ENCODE assay signal across 24 cellular contexts in the genomic region with DNA sequence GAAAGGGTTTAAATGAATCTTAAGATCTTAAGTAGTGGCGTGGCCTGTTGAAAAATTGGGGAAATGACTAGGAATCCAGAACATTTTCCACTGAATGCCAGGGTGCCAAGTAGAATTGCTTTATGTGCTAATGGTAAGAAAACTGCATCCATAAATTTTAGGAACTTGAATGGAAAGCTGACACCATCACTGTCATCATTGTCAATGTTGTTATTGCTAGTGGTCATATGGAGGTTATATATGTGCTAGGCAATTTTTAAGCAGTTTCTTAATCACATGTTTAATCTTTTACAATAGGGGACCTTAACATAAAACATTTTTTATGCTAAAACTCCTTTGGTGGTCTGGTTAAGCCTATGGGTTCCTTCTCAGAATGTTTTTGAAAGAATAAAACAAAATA. TPM values are rescaled to one million over a fixed set of nuclear protein-coding genes. Genes with fewer than 3 reads are reported as not detected.
A peak's percentile ranks its signal among the peaks of the same experiment; 100 is the strongest.
DNase-seq lines count a peak whose midpoint lies in the region; ATAC-seq and TF ChIP-seq lines count a peak whose summit lies in the region.
"Had no signal": no experiment of that assay in that cellular context is flagged by ENCODE, and none has a peak within 500 bp of the region (broad histone marks: within the 10 kb centered on the region; RNA-seq: fewer than 3 reads in every experiment).

No MANE protein-coding gene starts in this region.

- H3K36me3 Mint-ChIP-seq in GM23338 (ENCODE audit: low read depth) (peaks cover 20% of the 10 kb centered on the region; the same call in 2 of the 3 replicates), neural progenitor cell (peaks cover 6% of the 10 kb centered on the region), Caco-2 (ENCODE audit: insufficient read depth, unreplicated experiment) (peaks cover 26% of the 10 kb centered on the region)
- H3K36me3 Mint-ChIP-seq in activated T-helper 17 cell treated with anti-CD3 and anti-CD28 coated beads, Interleukin-2, amount 50 U/mL, for 72 hours (ENCODE audit: low read depth), result peaks cover 6% of the 10 kb centered on the region

- no peak for DNase-seq in GM23338 (ENCODE audit: low spot score)
- no peak for DNase-seq in HEK293T (ENCODE audit: extremely low spot score)
- no peak for DNase-seq in neural progenitor cell (ENCODE audit: low spot score)
- DNase-seq in foreskin keratinocyte, result no peak
- DNase-seq in Caco-2, result no peak
- DNase-seq in Peyer's patch, result no peak
- no peak for DNase-seq in dermis blood vessel endothelial cell
- DNase-seq: C1 segment of cervical spinal cord; CD8-positive, alpha-beta T cell; DMS79 treated with DMSO at 0.1 percent for 48 hours; GF-D8; GM23248; MG63; NCI-H1105 treated with DMSO at 0.1 percent for 48 hours; NCI-H146; NCI-H1930; NCI-H2107; NCI-H446; NCI-H524 treated with DMSO at 0.1 percent for 48 hours; NCI-H774; SK-N-SH had no signal

- intact Hi-C loops in Caco-2 (cut with micrococcal nuclease; ENCODE audit: unreplicated experiment), result no loop called here

- H3K4me3 Mint-ChIP-seq in GM23338 (peak overlapping the region; percentile 23; the same call in 2 of the 3 replicates), neural progenitor cell (no peak overlapping the region), Caco-2 (ENCODE audit: unreplicated experiment) (no peak overlapping the region)
- no peak overlapping the region for H3K4me3 Mint-ChIP-seq in activated T-helper 17 cell treated with anti-CD3 and anti-CD28 coated beads, Interleukin-2, amount 50 U/mL, for 72 hours

- no peak overlapping the region for H3K9ac ChIP-seq in neural progenitor cell
- H3K9ac ChIP-seq: GM23248, SK-N-SH had no signal

- no peaks in the 10 kb centered on the region for H3K9me3 ChIP-seq in neural progenitor cell (ENCODE audit: low read depth)
- no peaks in the 10 kb centered on the region for H3K9me3 ChIP-seq in Caco-2
- no peaks in the 10 kb centered on the region for H3K9me3 ChIP-seq in Peyer's patch
- H3K9me3 ChIP-seq: MG63, SK-N-SH had no signal

- H3K27ac ChIP-seq in GM23338 (ENCODE audit: low read depth), result no peak overlapping the region
- H3K27ac ChIP-seq in neural progenitor cell, result no peak overlapping the region
- no peak overlapping the region for H3K27ac ChIP-seq in foreskin keratinocyte
- H3K27ac ChIP-seq in Peyer's patch, result no peak overlapping the region
- H3K27ac ChIP-seq: GM23248 had no signal

- ATAC-seq in GM23338, result no peak
- ATAC-seq in activated T-helper 17 cell treated with anti-CD3 and anti-CD28 coated beads, Interleukin-2, amount 50 U/mL, for 72 hours (replicated peaks), result no peak
- no peak for ATAC-seq in foreskin keratinocyte
- ATAC-seq: CD8-positive, alpha-beta T cell; HCT116; K562 had no signal

- H3K4me3 ChIP-seq in GM23338, result no peak overlapping the region; the same call in 1 of the 2 replicates
- no peak overlapping the region for H3K4me3 ChIP-seq in neural progenitor cell
- no peak overlapping the region for H3K4me3 ChIP-seq in Caco-2 (ENCODE audit: low read depth, low read length)
- H3K4me3 ChIP-seq in Peyer's patch, result no peak overlapping the region
- H3K4me3 ChIP-seq: GM23248, K562, MG63 had no signal

- H3K4me2 ChIP-seq in GM23338, result peak overlapping the region; percentile 47
- peak overlapping the region; percentile 34 for H3K4me2 ChIP-seq in neural progenitor cell
- H3K4me2 ChIP-seq: SK-N-SH had no signal

- H3K27ac Mint-ChIP-seq in GM23338 (peak overlapping the region; percentile 58; the same call in 1 of the 2 replicates), neural progenitor cell (no peak overlapping the region), Caco-2 (ENCODE audit: unreplicated experiment) (no peak overlapping the region)
- H3K27ac Mint-ChIP-seq in activated T-helper 17 cell treated with anti-CD3 and anti-CD28 coated beads, Interleukin-2, amount 50 U/mL, for 72 hours, result peak overlapping the region; percentile 43
- H3K27ac Mint-ChIP-seq: CD8-positive, alpha-beta T cell had no signal

- H3K9me2 ChIP-seq in GM23338 (ENCODE audit: insufficient read depth), result no peaks in the 10 kb centered on the region
- H3K9me2 ChIP-seq: SK-N-SH had no signal

- H3K9me3 Mint-ChIP-seq in GM23338 (no peaks in the 10 kb centered on the region), neural progenitor cell (no peaks in the 10 kb centered on the region), Caco-2 (ENCODE audit: unreplicated experiment) (no peaks in the 10 kb centered on the region)
- no peaks in the 10 kb centered on the region for H3K9me3 Mint-ChIP-seq in activated T-helper 17 cell treated with anti-CD3 and anti-CD28 coated beads, Interleukin-2, amount 50 U/mL, for 72 hours
- H3K9me3 Mint-ChIP-seq: CD8-positive, alpha-beta T cell had no signal

- no peak overlapping the region for H2AFZ ChIP-seq in GM23338
- no peak overlapping the region for H2AFZ ChIP-seq in neural progenitor cell (replicated peaks)
- H2AFZ ChIP-seq: GM23248 had no signal

- POLR2A ChIA-PET in HEK293T (lab: Yijun Ruan, JAX), result interaction anchor here (1.1 to 1.6 kb wide), 2 partner anchors 12 to 13 kb away, joined by 4 to 5 read pairs; a partner anchor contains a TSS
- POLR2A ChIA-PET in Caco-2 (lab: Charles Lee), result no interaction called here

- H3K4me1 Mint-ChIP-seq in GM23338, result peaks cover 52% of the 10 kb centered on the region
- H3K4me1 Mint-ChIP-seq in activated T-helper 17 cell treated with anti-CD3 and anti-CD28 coated beads, Interleukin-2, amount 50 U/mL, for 72 hours, result peaks cover 25% of the 10 kb centered on the region
- peaks cover 17% of the 10 kb centered on the region for H3K4me1 Mint-ChIP-seq in neural progenitor cell
- no peaks in the 10 kb centered on the region for H3K4me1 Mint-ChIP-seq in Caco-2 (ENCODE audit: low read depth, unreplicated experiment)

- H3K4me1 ChIP-seq in GM23338 (ENCODE audit: insufficient read depth), result peaks cover 45% of the 10 kb centered on the region
- peaks cover 25% of the 10 kb centered on the region for H3K4me1 ChIP-seq in neural progenitor cell
- peaks cover 5% of the 10 kb centered on the region for H3K4me1 ChIP-seq in foreskin keratinocyte
- no peaks in the 10 kb centered on the region for H3K4me1 ChIP-seq in Caco-2
- H3K4me1 ChIP-seq in Peyer's patch, result no peaks in the 10 kb centered on the region

- no peak for TF ChIP-seq CTCF in GM23338 (conservative IDR thresholded peaks at IDR 0.05; ENCODE audit: low read depth in 2 of 2)
- TF ChIP-seq CTCF in neural progenitor cell (IDR thresholded peaks at IDR 0.05), result no peak
- TF ChIP-seq CTCF in foreskin keratinocyte (conservative IDR thresholded peaks at IDR 0.05), result no peak
- no peak for TF ChIP-seq CTCF in Caco-2 (IDR thresholded peaks at IDR 0.05; ENCODE audit: insufficient read depth in 1 of 2, low read depth in 1 of 2, low read length in 1 of 2, severe bottlenecking in 1 of 2, unreplicated experiment in 1 of 2)
- TF ChIP-seq CTCF in Peyer's patch (IDR thresholded peaks at IDR 0.05), result no peak

- H4K20me1 ChIP-seq in GM23338 (replicated peaks; ENCODE audit: insufficient read depth) (no peaks in the 10 kb centered on the region; the same call in 1 of the 2 replicates), neural progenitor cell (ENCODE audit: low read depth) (peaks cover 97% of the 10 kb centered on the region)

- TF ChIP-seq POLR2A in Peyer's patch (IDR thresholded peaks at IDR 0.05), result no peak

- peaks cover 4% of the 10 kb centered on the region; the same call in 1 of the 2 replicates for H3F3A ChIP-seq in GM23338 (replicated peaks; ENCODE audit: low read depth)
- no peaks in the 10 kb centered on the region for H3F3A ChIP-seq in neural progenitor cell (ENCODE audit: low read depth)

- H3K27me3 ChIP-seq in GM23338 (ENCODE audit: insufficient read depth), result no peaks in the 10 kb centered on the region
- no peaks in the 10 kb centered on the region for H3K27me3 ChIP-seq in neural progenitor cell
- H3K27me3 ChIP-seq in foreskin keratinocyte, result no peaks in the 10 kb centered on the region
- no peaks in the 10 kb centered on the region for H3K27me3 ChIP-seq in Caco-2 (replicated peaks; ENCODE audit: control insufficient read depth, insufficient read depth, low read length)
- H3K27me3 ChIP-seq in Peyer's patch, result no peaks in the 10 kb centered on the region
- H3K27me3 ChIP-seq: MG63 had no signal

- H3K36me3 ChIP-seq in GM23338 (ENCODE audit: insufficient read depth) (no peaks in the 10 kb centered on the region; the same call in 1 of the 2 replicates), neural progenitor cell (no peaks in the 10 kb centered on the region), Caco-2 (ENCODE audit: control insufficient read depth, insufficient read depth, low read length) (no peaks in the 10 kb centered on the region; the same call in 1 of the 2 replicates), Peyer's patch (no peaks in the 10 kb centered on the region)

- H3K27me3 Mint-ChIP-seq in GM23338 (ENCODE audit: insufficient read depth, low read depth, poor library complexity) (peaks cover 2% of the 10 kb centered on the region), neural progenitor cell (ENCODE audit: insufficient read depth, low read depth) (peaks cover 3% of the 10 kb centered on the region), Caco-2 (ENCODE audit: insufficient read depth, unreplicated experiment) (no peaks in the 10 kb centered on the region)
- no peaks in the 10 kb centered on the region for H3K27me3 Mint-ChIP-seq in activated T-helper 17 cell treated with anti-CD3 and anti-CD28 coated beads, Interleukin-2, amount 50 U/mL, for 72 hours

- H3K79me2 ChIP-seq in GM23338 (replicated peaks; ENCODE audit: insufficient read depth) (peaks cover 91% of the 10 kb centered on the region), neural progenitor cell (ENCODE audit: low read depth) (peaks cover 100% of the 10 kb centered on the region)

- BruUV-seq in Caco-2 (replicated peaks; lab: Mats Ljungman, UMichigan), result no TSS peak

- CTCF ChIA-PET in HEK293T (lab: Yijun Ruan, JAX) (interaction anchor here (0.9 kb wide), 1 partner anchor 14 kb away, joined by 3 read pairs; no protein-coding TSS in a partner anchor), Caco-2 (lab: Charles Lee) (no interaction called here)

RNA-seq across cellular contexts. Expression of a gene that starts 13.1 kb away (rescaled TPM):
- total RNA-seq in GM23338 (2014; rRNA removed; shearing (Covaris generic)), result 14.2 and 15.6 TPM in 2 replicates
- 11.1 and 12.9 TPM in 2 replicates for polyA plus RNA-seq in GM23338 (2016; fragmentation: Nextera tagmentation; extraction: Ambion mirVana)
- total RNA-seq in activated T-helper 17 cell treated with anti-CD3 and anti-CD28 coated beads, Interleukin-2, amount 50 U/mL, for 72 hours, result 10 to 100 TPM; 28.7 to 31.6 TPM
- 22.7 and 28.7 TPM in 2 replicates for total RNA-seq in neural progenitor cell (ENCODE audit: low replicate concordance)
- 25.6 and 31.5 TPM in 2 replicates for total RNA-seq in foreskin keratinocyte
- polyA plus RNA-seq in foreskin keratinocyte, result 24.6 and 28.2 TPM in 2 replicates
- total RNA-seq in Caco-2 (2022), result 30.4 and 33.9 TPM in 2 replicates
- 10 to 100 TPM in 3 of 4 donors, 1 to 10 TPM in 1; 9.1 to 22.1 (median 18.6) TPM for total RNA-seq in Peyer's patch
- total RNA-seq in dermis blood vessel endothelial cell, result 40.2 and 41.2 TPM in 2 replicates

RNA-seq across cellular contexts. Expression of a gene that starts 13.2 kb away (rescaled TPM):
- 1.6 and 1.9 TPM in 2 replicates for total RNA-seq in GM23338 (2014; rRNA removed; shearing (Covaris generic))
- polyA plus RNA-seq in GM23338 (2016; fragmentation: Nextera tagmentation; extraction: Ambion mirVana) (0.74 and 0.82 TPM in 2 replicates), foreskin keratinocyte (0.09 and 0.12 TPM in 2 replicates)
- 1 to 10 TPM; 2.1 to 2.9 TPM for total RNA-seq in activated T-helper 17 cell treated with anti-CD3 and anti-CD28 coated beads, Interleukin-2, amount 50 U/mL, for 72 hours
- total RNA-seq in neural progenitor cell (ENCODE audit: low replicate concordance) (1.3 and 2.2 TPM in 2 replicates), foreskin keratinocyte (0.54 and 0.63 TPM in 2 replicates), Caco-2 (2022) (2.3 TPM in 2 replicates), Peyer's patch (10 to 100 TPM in 3 of 4 donors, 1 to 10 TPM in 1; 9.9 to 15.2 (median 11.4) TPM), dermis blood vessel endothelial cell (1.7 and 2.5 TPM in 2 replicates)

Comparison
In these comparisons a context has a peak if more than half of its experiments do, and no peak if none do; other contexts are left out.
1. H3K27ac Mint-ChIP-seq: peak in GM23338 (single experiment) and activated T-helper 17 cell treated with anti-CD3 and anti-CD28 coated beads, Interleukin-2, amount 50 U/mL, for 72 hours (single experiment); none in neural progenitor cell (single experiment) and Caco-2 (single experiment).